Comparison of ENCODE assay signal across 1 cellular context in genomic region chr4:88738714-88739366, GRCh38.
TF ChIP-seq lines count a peak whose summit lies in the region.

No MANE protein-coding gene starts in this region.

TF ChIP-seq in GM23338, 12 proteins besides CTCF, POLR2A, EP300 and RAD21 (continued from another document):
- TF ChIP-seq, protein P1, sequence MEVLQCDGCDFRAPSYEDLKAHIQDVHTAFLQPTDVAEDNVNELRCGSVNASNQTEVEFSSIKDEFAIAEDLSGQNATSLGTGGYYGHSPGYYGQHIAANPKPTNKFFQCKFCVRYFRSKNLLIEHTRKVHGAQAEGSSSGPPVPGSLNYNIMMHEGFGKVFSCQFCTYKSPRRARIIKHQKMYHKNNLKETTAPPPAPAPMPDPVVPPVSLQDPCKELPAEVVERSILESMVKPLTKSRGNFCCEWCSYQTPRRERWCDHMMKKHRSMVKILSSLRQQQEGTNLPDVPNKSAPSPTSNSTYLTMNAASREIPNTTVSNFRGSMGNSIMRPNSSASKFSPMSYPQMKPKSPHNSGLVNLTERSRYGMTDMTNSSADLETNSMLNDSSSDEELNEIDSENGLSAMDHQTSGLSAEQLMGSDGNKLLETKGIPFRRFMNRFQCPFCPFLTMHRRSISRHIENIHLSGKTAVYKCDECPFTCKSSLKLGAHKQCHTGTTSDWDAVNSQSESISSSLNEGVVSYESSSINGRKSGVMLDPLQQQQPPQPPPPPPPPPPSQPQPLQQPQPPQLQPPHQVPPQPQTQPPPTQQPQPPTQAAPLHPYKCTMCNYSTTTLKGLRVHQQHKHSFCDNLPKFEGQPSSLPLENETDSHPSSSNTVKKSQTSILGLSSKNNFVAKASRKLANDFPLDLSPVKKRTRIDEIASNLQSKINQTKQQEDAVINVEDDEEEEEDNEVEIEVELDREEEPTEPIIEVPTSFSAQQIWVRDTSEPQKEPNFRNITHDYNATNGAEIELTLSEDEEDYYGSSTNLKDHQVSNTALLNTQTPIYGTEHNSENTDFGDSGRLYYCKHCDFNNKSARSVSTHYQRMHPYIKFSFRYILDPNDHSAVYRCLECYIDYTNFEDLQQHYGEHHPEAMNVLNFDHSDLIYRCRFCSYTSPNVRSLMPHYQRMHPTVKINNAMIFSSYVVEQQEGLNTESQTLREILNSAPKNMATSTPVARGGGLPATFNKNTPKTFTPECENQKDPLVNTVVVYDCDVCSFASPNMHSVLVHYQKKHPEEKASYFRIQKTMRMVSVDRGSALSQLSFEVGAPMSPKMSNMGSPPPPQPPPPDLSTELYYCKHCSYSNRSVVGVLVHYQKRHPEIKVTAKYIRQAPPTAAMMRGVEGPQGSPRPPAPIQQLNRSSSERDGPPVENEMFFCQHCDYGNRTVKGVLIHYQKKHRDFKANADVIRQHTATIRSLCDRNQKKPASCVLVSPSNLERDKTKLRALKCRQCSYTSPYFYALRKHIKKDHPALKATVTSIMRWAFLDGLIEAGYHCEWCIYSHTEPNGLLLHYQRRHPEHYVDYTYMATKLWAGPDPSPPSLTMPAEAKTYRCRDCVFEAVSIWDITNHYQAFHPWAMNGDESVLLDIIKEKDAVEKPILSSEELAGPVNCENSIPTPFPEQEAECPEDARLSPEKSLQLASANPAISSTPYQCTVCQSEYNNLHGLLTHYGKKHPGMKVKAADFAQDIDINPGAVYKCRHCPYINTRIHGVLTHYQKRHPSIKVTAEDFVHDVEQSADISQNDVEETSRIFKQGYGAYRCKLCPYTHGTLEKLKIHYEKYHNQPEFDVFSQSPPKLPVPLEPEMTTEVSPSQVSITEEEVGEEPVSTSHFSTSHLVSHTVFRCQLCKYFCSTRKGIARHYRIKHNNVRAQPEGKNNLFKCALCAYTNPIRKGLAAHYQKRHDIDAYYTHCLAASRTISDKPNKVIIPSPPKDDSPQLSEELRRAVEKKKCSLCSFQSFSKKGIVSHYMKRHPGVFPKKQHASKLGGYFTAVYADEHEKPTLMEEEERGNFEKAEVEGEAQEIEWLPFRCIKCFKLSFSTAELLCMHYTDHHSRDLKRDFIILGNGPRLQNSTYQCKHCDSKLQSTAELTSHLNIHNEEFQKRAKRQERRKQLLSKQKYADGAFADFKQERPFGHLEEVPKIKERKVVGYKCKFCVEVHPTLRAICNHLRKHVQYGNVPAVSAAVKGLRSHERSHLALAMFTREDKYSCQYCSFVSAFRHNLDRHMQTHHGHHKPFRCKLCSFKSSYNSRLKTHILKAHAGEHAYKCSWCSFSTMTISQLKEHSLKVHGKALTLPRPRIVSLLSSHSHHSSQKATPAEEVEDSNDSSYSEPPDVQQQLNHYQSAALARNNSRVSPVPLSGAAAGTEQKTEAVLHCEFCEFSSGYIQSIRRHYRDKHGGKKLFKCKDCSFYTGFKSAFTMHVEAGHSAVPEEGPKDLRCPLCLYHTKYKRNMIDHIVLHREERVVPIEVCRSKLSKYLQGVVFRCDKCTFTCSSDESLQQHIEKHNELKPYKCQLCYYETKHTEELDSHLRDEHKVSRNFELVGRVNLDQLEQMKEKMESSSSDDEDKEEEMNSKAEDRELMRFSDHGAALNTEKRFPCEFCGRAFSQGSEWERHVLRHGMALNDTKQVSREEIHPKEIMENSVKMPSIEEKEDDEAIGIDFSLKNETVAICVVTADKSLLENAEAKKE (CRISPR knock-in tag; IDR thresholded peaks at IDR 0.05), result no peak
- no peak for TF ChIP-seq ZNF331 (CRISPR knock-in tag; IDR thresholded peaks at IDR 0.05; ENCODE audit: low read depth)
- TF ChIP-seq POLR2AphosphoS5 (IDR thresholded peaks at IDR 0.05; ENCODE audit: low read depth), result no peak
- TF ChIP-seq EZH2phosphoT487 (IDR thresholded peaks at IDR 0.05; ENCODE audit: unreplicated experiment), result no peak
